In the genomic region with DNA sequence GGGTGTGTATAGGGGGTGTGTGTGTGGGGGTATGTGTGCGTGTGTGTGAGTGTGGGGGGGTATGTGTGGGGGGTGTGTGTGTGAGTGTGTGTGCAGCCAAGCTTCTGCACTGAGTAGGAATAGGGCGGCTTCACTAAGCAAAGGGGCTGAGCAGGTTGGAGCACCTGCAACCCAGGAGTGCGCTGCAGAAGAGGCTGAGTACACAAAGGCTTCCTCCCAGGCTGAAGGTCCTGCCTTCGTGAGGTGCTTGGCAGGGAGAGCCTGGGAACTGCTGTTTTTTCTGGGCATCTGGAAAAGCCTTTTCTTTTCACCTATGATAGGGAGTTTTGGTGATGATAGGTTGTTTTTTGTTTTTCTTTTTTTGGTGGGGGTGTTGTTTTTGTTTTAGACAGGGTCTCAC, we compare ENCODE assay signal across 14 cellular contexts.
"Had no signal": no experiment of that assay in that cellular context is flagged by ENCODE, and none has a peak within 500 bp of the region (broad histone marks: within the 10 kb centered on the region; RNA-seq: fewer than 3 reads in every experiment).

No MANE protein-coding gene starts in this region.

- H3K4me1 ChIP-seq: foreskin keratinocyte had no signal

- H3K27ac ChIP-seq: coronary artery, foreskin keratinocyte had no signal

- DNase-seq: activated CD4-positive, alpha-beta T cell treated with anti-CD3 and anti-CD28 coated beads, Interleukin-2, amount 50 U/mL, for 1 hour; activated CD4-positive, CD25-positive, alpha-beta regulatory T cell; activated naive CD4-positive, alpha-beta T cell treated with anti-CD3 and anti-CD28 coated beads, Interleukin-2, amount 50 U/mL, for 16 hours; activated T-cell treated with anti-CD3 and anti-CD28 coated beads for 4 hours; central memory CD4-positive, alpha-beta T cell; effector CD4-positive, alpha-beta T cell; foreskin keratinocyte; head of caudate nucleus; nephron progenitor cell; stimulated activated CD4-positive, alpha-beta T cell treated with anti-CD3 and anti-CD28 coated beads, Interleukin-12 subunit alpha, Interleukin-12 subunit beta, amount 100 ng/mL, for 4 hours; stimulated activated naive CD4-positive, alpha-beta T cell treated with Interleukin-2 at 50 U/mL for 16 hours; trophoblast cell had no signal

- H3K4me3 ChIP-seq: coronary artery had no signal

- ATAC-seq: left lobe of liver had no signal
